Comparison of ENCODE assay signal across 15 cellular contexts in genomic region chr1:234638832-234639799, GRCh38. TPM values are rescaled to one million over a fixed set of nuclear protein-coding genes. Genes with fewer than 3 reads are reported as not detected.
DNase-seq lines count a peak whose midpoint lies in the region; ATAC-seq and TF ChIP-seq lines count a peak whose summit lies in the region.
"Had no signal": no experiment of that assay in that cellular context is flagged by ENCODE, and none has a peak within 500 bp of the region (broad histone marks: within the 10 kb centered on the region; RNA-seq: fewer than 3 reads in every experiment).

No MANE protein-coding gene starts in this region.

- H3K36me3 Mint-ChIP-seq in CD4-positive, alpha-beta T cell (ENCODE audit: low read depth) = no peaks in the 10 kb centered on the region
- H3K36me3 Mint-ChIP-seq: CD8-positive, alpha-beta memory T cell had no signal

- H3K4me3 ChIP-seq in HEK293 (ENCODE audit: low read depth, low read length) = no peak overlapping the region
- no peak overlapping the region for H3K4me3 ChIP-seq in psoas muscle

- H3K9me3 Mint-ChIP-seq in CD4-positive, alpha-beta T cell = no peaks in the 10 kb centered on the region
- H3K9me3 Mint-ChIP-seq: CD8-positive, alpha-beta memory T cell had no signal

- H3K9me3 ChIP-seq in HEK293 (ENCODE audit: control insufficient read depth, insufficient read depth, low read depth, low read length) = no peaks in the 10 kb centered on the region
- H3K9me3 ChIP-seq in psoas muscle = no peaks in the 10 kb centered on the region
- H3K9me3 ChIP-seq in CD4-positive, alpha-beta T cell (ENCODE audit: control insufficient read depth, low read length) = no peaks in the 10 kb centered on the region

- H3K36me3 ChIP-seq in HEK293 (ENCODE audit: control insufficient read depth in 2 of 2, insufficient read depth in 1 of 2, low read length in 2 of 2) (no peaks in the 10 kb centered on the region), psoas muscle (ENCODE audit: insufficient read depth in 1 of 2, low read depth in 1 of 2) (no peaks in the 10 kb centered on the region)

- no peak overlapping the region for H3K4me3 Mint-ChIP-seq in CD4-positive, alpha-beta T cell
- H3K4me3 Mint-ChIP-seq: activated CD4-positive, alpha-beta T cell treated with anti-CD3 and anti-CD28 coated beads, Interleukin-2, amount 10 ng/mL, durations not matched to agents 24 days and 14 days; CD8-positive, alpha-beta memory T cell; T-helper 17 cell had no signal

- no peak overlapping the region for H3K27ac Mint-ChIP-seq in CD4-positive, alpha-beta T cell
- H3K27ac Mint-ChIP-seq: activated CD4-positive, alpha-beta T cell treated with anti-CD3 and anti-CD28 coated beads, Interleukin-2, amount 10 ng/mL, durations not matched to agents 24 days and 14 days; CD8-positive, alpha-beta memory T cell had no signal

- H3K4me1 Mint-ChIP-seq in CD4-positive, alpha-beta T cell (ENCODE audit: low read depth) = peaks cover 3% of the 10 kb centered on the region
- H3K4me1 Mint-ChIP-seq: CD8-positive, alpha-beta memory T cell had no signal

- ATAC-seq in esophagus mucosa (peak; percentile 8), psoas muscle (peak; percentile 94 to 98 (median 96))
- no peak for ATAC-seq in CD4-positive, alpha-beta T cell (ENCODE audit: poor library complexity)
- ATAC-seq: foreskin keratinocyte, left cardiac atrium, T-helper 17 cell had no signal

- H3K4me1 ChIP-seq in HEK293 (ENCODE audit: control insufficient read depth, insufficient read depth, low read length) (no peaks in the 10 kb centered on the region; the same call in 1 of the 2 replicates), psoas muscle (peaks cover 8% of the 10 kb centered on the region)
- H3K4me1 ChIP-seq: foreskin keratinocyte had no signal

- no peaks in the 10 kb centered on the region for H3K27me3 ChIP-seq in psoas muscle (ENCODE audit: insufficient read depth in 3 of 3, low read length in 2 of 3)
- no peaks in the 10 kb centered on the region for H3K27me3 ChIP-seq in CD4-positive, alpha-beta T cell (ENCODE audit: control insufficient read depth, insufficient read depth, low read length)
- H3K27me3 ChIP-seq: foreskin keratinocyte had no signal

- TF ChIP-seq CTCF in HEK293 (tag by site-specific recombination; IDR thresholded peaks at IDR 0.05) = no peak
- TF ChIP-seq CTCF in psoas muscle (IDR thresholded peaks at IDR 0.05) = no peak
- no peak for TF ChIP-seq CTCF in CD4-positive, alpha-beta T cell (IDR thresholded peaks at IDR 0.05)

- WGBS in psoas muscle, 3 donors = 30 to 50% (median 34%) methylated on average over 4 of the region's 4 CpGs

- H3K27me3 Mint-ChIP-seq in CD4-positive, alpha-beta T cell = no peaks in the 10 kb centered on the region
- H3K27me3 Mint-ChIP-seq: T-helper 17 cell had no signal

- POLR2A ChIA-PET in HEK293 (lab: Yijun Ruan, JAX) = interaction anchor here (1.3 kb wide), 1 partner anchor 28 kb away, joined by 3 read pairs; no protein-coding TSS in a partner anchor
- POLR2A ChIA-PET in CD4-positive, alpha-beta T cell (lab: Charles Lee) = no interaction called here

- CTCF ChIA-PET in HEK293 (lab: Yijun Ruan, JAX) = interaction anchor here (1.0 kb wide), 1 partner anchor 140 kb away, joined by 4 read pairs; no protein-coding TSS in a partner anchor
- CTCF ChIA-PET in CD4-positive, alpha-beta T cell (lab: Charles Lee) = no interaction called here

- H3K27ac ChIP-seq in HEK293 (ENCODE audit: extremely low read depth, low read depth, low read length) (no peak overlapping the region), psoas muscle (peak overlapping the region; percentile 71)
- H3K27ac ChIP-seq in CD4-positive, alpha-beta T cell (ENCODE audit: low read depth, low read length) = no peak overlapping the region
- H3K27ac ChIP-seq: foreskin keratinocyte had no signal

- intact Hi-C loops in psoas muscle (cut with DNase I) = no loop called here
- intact Hi-C loops in CD4-positive, alpha-beta T cell (cut with DNase I, micrococcal nuclease) = no loop called here

- DNase-seq in NCI-H526 treated with DMSO at 0.1 percent for 48 hours (lab: John Stamatoyannopoulos, UW) = peak; percentile 52
- no peak for DNase-seq in psoas muscle
- no peak for DNase-seq in activated gamma-delta T cell treated with Interleukin-2 at 50 U/mL for 16 hours
- DNase-seq in CD4-positive, alpha-beta T cell = no peak
- no peak for DNase-seq in NCI-H2029 treated with DMSO at 0.1 percent for 48 hours (lab: John Stamatoyannopoulos, UW)
- DNase-seq: activated CD4-positive, alpha-beta T cell treated with anti-CD3 and anti-CD28 coated beads, Interleukin-2, amount 10 ng/mL, durations not matched to agents 24 days and 14 days; activated T-cell treated with anti-CD3 and anti-CD28 coated beads, Interleukin-2, amount 50 U/mL, for 48 hours; CD8-positive, alpha-beta memory T cell; foreskin keratinocyte; left cardiac atrium; NCI-H187; stimulated activated CD4-positive, alpha-beta T cell treated with anti-CD3 and anti-CD28 coated beads, Interleukin-12 subunit alpha, Interleukin-12 subunit beta, amount 100 ng/mL, for 4 hours; T-helper 17 cell had no signal

TF ChIP-seq in HEK293, 187 proteins besides CTCF, POLR2A, EP300 and RAD21 (continues in another document):
- TF ChIP-seq ATF2 (tag by site-specific recombination; IDR thresholded peaks at IDR 0.05; ENCODE audit: low read depth) = no peak
- TF ChIP-seq, protein P1, sequence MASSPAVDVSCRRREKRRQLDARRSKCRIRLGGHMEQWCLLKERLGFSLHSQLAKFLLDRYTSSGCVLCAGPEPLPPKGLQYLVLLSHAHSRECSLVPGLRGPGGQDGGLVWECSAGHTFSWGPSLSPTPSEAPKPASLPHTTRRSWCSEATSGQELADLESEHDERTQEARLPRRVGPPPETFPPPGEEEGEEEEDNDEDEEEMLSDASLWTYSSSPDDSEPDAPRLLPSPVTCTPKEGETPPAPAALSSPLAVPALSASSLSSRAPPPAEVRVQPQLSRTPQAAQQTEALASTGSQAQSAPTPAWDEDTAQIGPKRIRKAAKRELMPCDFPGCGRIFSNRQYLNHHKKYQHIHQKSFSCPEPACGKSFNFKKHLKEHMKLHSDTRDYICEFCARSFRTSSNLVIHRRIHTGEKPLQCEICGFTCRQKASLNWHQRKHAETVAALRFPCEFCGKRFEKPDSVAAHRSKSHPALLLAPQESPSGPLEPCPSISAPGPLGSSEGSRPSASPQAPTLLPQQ (tag by site-specific recombination; IDR thresholded peaks at IDR 0.05) = peak; percentile 41; the same call in 1 of the 2 replicates
- TF ChIP-seq KLF8 (tag by site-specific recombination; IDR thresholded peaks at IDR 0.05) = no peak
- no peak for TF ChIP-seq ZBTB7A (tag by site-specific recombination; IDR thresholded peaks at IDR 0.05; ENCODE audit: low read depth)
- TF ChIP-seq, protein P2, sequence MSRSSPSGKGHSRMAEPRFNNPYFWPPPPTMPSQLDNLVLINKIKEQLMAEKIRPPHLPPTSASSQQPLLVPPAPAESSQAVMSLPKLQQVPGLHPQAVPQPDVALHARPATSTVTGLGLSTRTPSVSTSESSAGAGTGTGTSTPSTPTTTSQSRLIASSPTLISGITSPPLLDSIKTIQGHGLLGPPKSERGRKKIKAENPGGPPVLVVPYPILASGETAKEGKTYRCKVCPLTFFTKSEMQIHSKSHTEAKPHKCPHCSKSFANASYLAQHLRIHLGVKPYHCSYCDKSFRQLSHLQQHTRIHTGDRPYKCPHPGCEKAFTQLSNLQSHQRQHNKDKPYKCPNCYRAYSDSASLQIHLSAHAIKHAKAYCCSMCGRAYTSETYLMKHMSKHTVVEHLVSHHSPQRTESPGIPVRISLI (tag by site-specific recombination; IDR thresholded peaks at IDR 0.05) = no peak
- no peak for TF ChIP-seq ZNF202 (tag by site-specific recombination; IDR thresholded peaks at IDR 0.05; ENCODE audit: borderline replicate concordance)
- no peak for TF ChIP-seq GLIS2 (tag by site-specific recombination; IDR thresholded peaks at IDR 0.05)
- peak; percentile 98 for TF ChIP-seq ZNF133 (tag by site-specific recombination; IDR thresholded peaks at IDR 0.05)
- TF ChIP-seq ZNF488 (tag by site-specific recombination; IDR thresholded peaks at IDR 0.05) = no peak
- no peak for TF ChIP-seq ZBTB6 (tag by site-specific recombination; IDR thresholded peaks at IDR 0.05)
- TF ChIP-seq ZNF791 (tag by site-specific recombination; IDR thresholded peaks at IDR 0.05) = no peak

RNA-seq across cellular contexts. Expression of gene IRF2BP2, which starts 29.1 kb away (rescaled TPM):
- total RNA-seq in esophagus mucosa (78.2 TPM), psoas muscle (100 to 1,000 TPM in 1 of 4 donors, 10 to 100 TPM in 3; 73.4 to 116 (median 87.8) TPM)
- 10 to 100 TPM; 53.6 to 63.6 (median 56.4) TPM for polyA plus RNA-seq in psoas muscle
- 100 to 1,000 TPM; 580 to 609 TPM for total RNA-seq in CD4-positive, alpha-beta T cell
